1 cellular context compared by ENCODE assay signal in the genomic region with DNA sequence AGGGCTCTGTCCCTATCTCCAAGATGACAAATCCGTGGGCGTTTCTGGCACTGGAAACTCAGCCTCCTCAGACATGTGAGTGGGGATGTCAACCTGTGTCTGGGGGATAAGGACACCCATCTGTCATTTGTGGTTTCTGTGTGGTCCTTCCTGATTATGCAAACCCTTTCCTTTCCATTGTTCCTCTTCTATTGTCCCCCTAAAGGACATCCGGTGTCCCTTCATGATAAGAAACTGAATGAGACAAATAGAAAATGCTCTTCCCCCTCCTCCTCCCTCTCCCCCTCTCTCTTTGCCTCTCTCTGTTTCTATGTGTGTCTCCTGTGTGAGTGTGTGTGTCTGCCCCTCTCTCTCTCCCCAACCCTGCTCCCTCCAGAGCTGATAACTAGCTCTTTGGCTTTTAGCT.
TF ChIP-seq lines count a peak whose summit lies in the region.

No MANE protein-coding gene starts in this region.

TF ChIP-seq in K562, 482 proteins besides CTCF, POLR2A, EP300 and RAD21 (continued from another document and continues in another):
- TF ChIP-seq PHB (CRISPR knock-in tag; IDR thresholded peaks at IDR 0.05), result no peak
- no peak for TF ChIP-seq ZNF449 (CRISPR knock-in tag; IDR thresholded peaks at IDR 0.05)
- TF ChIP-seq ZSCAN29 (IDR thresholded peaks at IDR 0.05), result no peak
- no peak for TF ChIP-seq NCOA6 (IDR thresholded peaks at IDR 0.05)
- TF ChIP-seq MAFK (IDR thresholded peaks at IDR 0.05; ENCODE audit: low read length), result no peak
- 0 out of 2 replicates have a peak, but pooled peaks have one; percentile 59 for TF ChIP-seq ZNF175 (CRISPR knock-in tag; IDR thresholded peaks at IDR 0.05; ENCODE audit: low read depth)
- TF ChIP-seq MCM2 (IDR thresholded peaks at IDR 0.05; ENCODE audit: low read depth), result no peak
- TF ChIP-seq RAD51 (IDR thresholded peaks at IDR 0.05; ENCODE audit: borderline replicate concordance, low read depth), result no peak
- no peak for TF ChIP-seq FOXK1 (CRISPR knock-in tag; IDR thresholded peaks at IDR 0.05; ENCODE audit: borderline replicate concordance)
- TF ChIP-seq RBM34 (IDR thresholded peaks at IDR 0.05; ENCODE audit: borderline replicate concordance, insufficient read depth, low read length), result no peak
- TF ChIP-seq EP400 (IDR thresholded peaks at IDR 0.05), result no peak
- no peak for TF ChIP-seq NR0B1 (IDR thresholded peaks at IDR 0.05; ENCODE audit: partially characterized antibody)
- peak; percentile 96 for TF ChIP-seq SMAD4 (CRISPR knock-in tag; conservative IDR thresholded peaks at IDR 0.05)
- TF ChIP-seq ZFP1 (CRISPR knock-in tag; IDR thresholded peaks at IDR 0.05), result no peak
- TF ChIP-seq MEF2D (tag; conservative IDR thresholded peaks at IDR 0.05; ENCODE audit: low read depth), result 0 out of 2 replicates have a peak, but pooled peaks have one; percentile 39
- TF ChIP-seq, protein P1, sequence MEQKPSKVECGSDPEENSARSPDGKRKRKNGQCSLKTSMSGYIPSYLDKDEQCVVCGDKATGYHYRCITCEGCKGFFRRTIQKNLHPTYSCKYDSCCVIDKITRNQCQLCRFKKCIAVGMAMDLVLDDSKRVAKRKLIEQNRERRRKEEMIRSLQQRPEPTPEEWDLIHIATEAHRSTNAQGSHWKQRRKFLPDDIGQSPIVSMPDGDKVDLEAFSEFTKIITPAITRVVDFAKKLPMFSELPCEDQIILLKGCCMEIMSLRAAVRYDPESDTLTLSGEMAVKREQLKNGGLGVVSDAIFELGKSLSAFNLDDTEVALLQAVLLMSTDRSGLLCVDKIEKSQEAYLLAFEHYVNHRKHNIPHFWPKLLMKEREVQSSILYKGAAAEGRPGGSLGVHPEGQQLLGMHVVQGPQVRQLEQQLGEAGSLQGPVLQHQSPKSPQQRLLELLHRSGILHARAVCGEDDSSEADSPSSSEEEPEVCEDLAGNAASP (IDR thresholded peaks at IDR 0.05), result no peak
- TF ChIP-seq, protein P2, sequence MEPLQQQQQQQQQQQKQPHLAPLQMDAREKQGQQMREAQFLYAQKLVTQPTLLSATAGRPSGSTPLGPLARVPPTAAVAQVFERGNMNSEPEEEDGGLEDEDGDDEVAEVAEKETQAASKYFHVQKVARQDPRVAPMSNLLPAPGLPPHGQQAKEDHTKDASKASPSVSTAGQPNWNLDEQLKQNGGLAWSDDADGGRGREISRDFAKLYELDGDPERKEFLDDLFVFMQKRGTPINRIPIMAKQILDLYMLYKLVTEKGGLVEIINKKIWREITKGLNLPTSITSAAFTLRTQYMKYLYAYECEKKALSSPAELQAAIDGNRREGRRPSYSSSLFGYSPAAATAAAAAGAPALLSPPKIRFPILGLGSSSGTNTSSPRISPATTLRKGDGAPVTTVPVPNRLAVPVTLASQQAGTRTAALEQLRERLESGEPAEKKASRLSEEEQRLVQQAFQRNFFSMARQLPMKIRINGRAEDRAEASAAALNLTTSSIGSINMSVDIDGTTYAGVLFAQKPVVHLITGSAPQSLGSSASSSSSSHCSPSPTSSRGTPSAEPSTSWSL (CRISPR knock-in tag; IDR thresholded peaks at IDR 0.05; ENCODE audit: borderline replicate concordance), result no peak
- TF ChIP-seq SRSF7 (optimal IDR thresholded peaks at IDR 0.05; ENCODE audit: low read depth, low read length), result no peak
- TF ChIP-seq ID3 (CRISPR knock-in tag; IDR thresholded peaks at IDR 0.05), result no peak
- TF ChIP-seq ID3 (tag; IDR thresholded peaks at IDR 0.05), result peak; percentile 95
- no peak for TF ChIP-seq TEAD2 (tag; IDR thresholded peaks at IDR 0.05)
- TF ChIP-seq, protein P3, sequence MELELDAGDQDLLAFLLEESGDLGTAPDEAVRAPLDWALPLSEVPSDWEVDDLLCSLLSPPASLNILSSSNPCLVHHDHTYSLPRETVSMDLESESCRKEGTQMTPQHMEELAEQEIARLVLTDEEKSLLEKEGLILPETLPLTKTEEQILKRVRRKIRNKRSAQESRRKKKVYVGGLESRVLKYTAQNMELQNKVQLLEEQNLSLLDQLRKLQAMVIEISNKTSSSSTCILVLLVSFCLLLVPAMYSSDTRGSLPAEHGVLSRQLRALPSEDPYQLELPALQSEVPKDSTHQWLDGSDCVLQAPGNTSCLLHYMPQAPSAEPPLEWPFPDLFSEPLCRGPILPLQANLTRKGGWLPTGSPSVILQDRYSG (tag; conservative IDR thresholded peaks at IDR 0.05; ENCODE audit: low read depth), result no peak
- TF ChIP-seq SAFB (IDR thresholded peaks at IDR 0.05; ENCODE audit: borderline replicate concordance, low read depth, low read length), result no peak
- TF ChIP-seq MCM3 (IDR thresholded peaks at IDR 0.05), result no peak
- no peak for TF ChIP-seq NFE2L1 (tag; IDR thresholded peaks at IDR 0.05; ENCODE audit: borderline replicate concordance, low read depth)
- peak in 1 of 2 experiments; percentile 18; a peak in 1 of 4 replicates for TF ChIP-seq RCOR1 (IDR thresholded peaks at IDR 0.05; ENCODE audit: borderline replicate concordance in 1 of 2, low read depth in 2 of 2, low read length in 2 of 2)
- no peak for TF ChIP-seq FOXO4 (CRISPR knock-in tag; IDR thresholded peaks at IDR 0.05)
- TF ChIP-seq SOX6 (IDR thresholded peaks at IDR 0.05), result peak; percentile 100
- TF ChIP-seq TCF7L2 (IDR thresholded peaks at IDR 0.05; ENCODE audit: low read depth, low read length), result no peak
- TF ChIP-seq, protein P4, sequence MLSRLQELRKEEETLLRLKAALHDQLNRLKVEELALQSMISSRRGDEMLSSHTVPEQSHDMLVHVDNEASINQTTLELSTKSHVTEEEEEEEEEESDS (CRISPR knock-in tag; IDR thresholded peaks at IDR 0.05), result no peak
- no peak for TF ChIP-seq CBX3 (IDR thresholded peaks at IDR 0.05; ENCODE audit: borderline replicate concordance in 1 of 2, low read length in 2 of 2)
- TF ChIP-seq HNRNPLL (IDR thresholded peaks at IDR 0.05; ENCODE audit: low read depth, low read length, poor library complexity, severe bottlenecking), result no peak
- no peak for TF ChIP-seq FOXP1 (CRISPR knock-in tag; IDR thresholded peaks at IDR 0.05)
- no peak for TF ChIP-seq NR4A1 (CRISPR knock-in tag; IDR thresholded peaks at IDR 0.05)
- TF ChIP-seq NR4A1 (tag; IDR thresholded peaks at IDR 0.05), result 0 out of 2 replicates have a peak, but pooled peaks have one; percentile 36
- TF ChIP-seq GTF2B (IDR thresholded peaks at IDR 0.05; ENCODE audit: extremely low read depth, insufficient read length), result no peak
- TF ChIP-seq GABPB2 (CRISPR knock-in tag; conservative IDR thresholded peaks at IDR 0.05), result no peak
- TF ChIP-seq ZNF134 (CRISPR knock-in tag; conservative IDR thresholded peaks at IDR 0.05), result peak; percentile 35; the same call in 1 of the 2 replicates
- TF ChIP-seq PRPF4 (IDR thresholded peaks at IDR 0.05; ENCODE audit: insufficient read depth, low read depth, low read length, poor library complexity, severe bottlenecking), result no peak
- no peak for TF ChIP-seq ZNF431 (CRISPR knock-in tag; IDR thresholded peaks at IDR 0.05)
- TF ChIP-seq MYBL2 (IDR thresholded peaks at IDR 0.05; ENCODE audit: low read depth), result no peak
- TF ChIP-seq MYBL2 (CRISPR knock-in tag; IDR thresholded peaks at IDR 0.05; ENCODE audit: borderline replicate concordance), result no peak
- TF ChIP-seq ZBTB17 (CRISPR knock-in tag; IDR thresholded peaks at IDR 0.05), result no peak
- TF ChIP-seq, protein P5, sequence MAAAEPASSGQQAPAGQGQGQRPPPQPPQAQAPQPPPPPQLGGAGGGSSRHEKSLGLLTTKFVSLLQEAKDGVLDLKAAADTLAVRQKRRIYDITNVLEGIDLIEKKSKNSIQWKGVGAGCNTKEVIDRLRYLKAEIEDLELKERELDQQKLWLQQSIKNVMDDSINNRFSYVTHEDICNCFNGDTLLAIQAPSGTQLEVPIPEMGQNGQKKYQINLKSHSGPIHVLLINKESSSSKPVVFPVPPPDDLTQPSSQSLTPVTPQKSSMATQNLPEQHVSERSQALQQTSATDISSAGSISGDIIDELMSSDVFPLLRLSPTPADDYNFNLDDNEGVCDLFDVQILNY (CRISPR knock-in tag; IDR thresholded peaks at IDR 0.05), result no peak
- no peak for TF ChIP-seq LEF1 (IDR thresholded peaks at IDR 0.05)
- no peak for TF ChIP-seq ATF1 (CRISPR knock-in tag; IDR thresholded peaks at IDR 0.05)
- TF ChIP-seq ATF1 (tag; IDR thresholded peaks at IDR 0.05), result peak; percentile 35; the same call in 1 of the 2 replicates
- no peak for TF ChIP-seq ZNF347 (CRISPR knock-in tag; IDR thresholded peaks at IDR 0.05; ENCODE audit: low read depth)
- TF ChIP-seq ELF2 (CRISPR knock-in tag; IDR thresholded peaks at IDR 0.05), result no peak
- TF ChIP-seq, protein P6, sequence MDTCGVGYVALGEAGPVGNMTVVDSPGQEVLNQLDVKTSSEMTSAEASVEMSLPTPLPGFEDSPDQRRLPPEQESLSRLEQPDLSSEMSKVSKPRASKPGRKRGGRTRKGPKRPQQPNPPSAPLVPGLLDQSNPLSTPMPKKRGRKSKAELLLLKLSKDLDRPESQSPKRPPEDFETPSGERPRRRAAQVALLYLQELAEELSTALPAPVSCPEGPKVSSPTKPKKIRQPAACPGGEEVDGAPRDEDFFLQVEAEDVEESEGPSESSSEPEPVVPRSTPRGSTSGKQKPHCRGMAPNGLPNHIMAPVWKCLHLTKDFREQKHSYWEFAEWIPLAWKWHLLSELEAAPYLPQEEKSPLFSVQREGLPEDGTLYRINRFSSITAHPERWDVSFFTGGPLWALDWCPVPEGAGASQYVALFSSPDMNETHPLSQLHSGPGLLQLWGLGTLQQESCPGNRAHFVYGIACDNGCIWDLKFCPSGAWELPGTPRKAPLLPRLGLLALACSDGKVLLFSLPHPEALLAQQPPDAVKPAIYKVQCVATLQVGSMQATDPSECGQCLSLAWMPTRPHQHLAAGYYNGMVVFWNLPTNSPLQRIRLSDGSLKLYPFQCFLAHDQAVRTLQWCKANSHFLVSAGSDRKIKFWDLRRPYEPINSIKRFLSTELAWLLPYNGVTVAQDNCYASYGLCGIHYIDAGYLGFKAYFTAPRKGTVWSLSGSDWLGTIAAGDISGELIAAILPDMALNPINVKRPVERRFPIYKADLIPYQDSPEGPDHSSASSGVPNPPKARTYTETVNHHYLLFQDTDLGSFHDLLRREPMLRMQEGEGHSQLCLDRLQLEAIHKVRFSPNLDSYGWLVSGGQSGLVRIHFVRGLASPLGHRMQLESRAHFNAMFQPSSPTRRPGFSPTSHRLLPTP (IDR thresholded peaks at IDR 0.05; ENCODE audit: borderline replicate concordance, extremely low read depth, insufficient read length), result no peak
- no peak for TF ChIP-seq HMG20A (CRISPR knock-in tag; conservative IDR thresholded peaks at IDR 0.05)
- no peak for TF ChIP-seq SUPT5H (IDR thresholded peaks at IDR 0.05)
- TF ChIP-seq TGIF2 (CRISPR knock-in tag; IDR thresholded peaks at IDR 0.05), result no peak
- TF ChIP-seq ZNF766 (CRISPR knock-in tag; conservative IDR thresholded peaks at IDR 0.05), result peak; percentile 54; the same call in 1 of the 2 replicates
- peak; percentile 94 for TF ChIP-seq EGR1 (conservative IDR thresholded peaks at IDR 0.05)
- TF ChIP-seq BMI1 (IDR thresholded peaks at IDR 0.05; ENCODE audit: low read length), result no peak
